8 cellular contexts compared by ENCODE assay signal in the genomic region with DNA sequence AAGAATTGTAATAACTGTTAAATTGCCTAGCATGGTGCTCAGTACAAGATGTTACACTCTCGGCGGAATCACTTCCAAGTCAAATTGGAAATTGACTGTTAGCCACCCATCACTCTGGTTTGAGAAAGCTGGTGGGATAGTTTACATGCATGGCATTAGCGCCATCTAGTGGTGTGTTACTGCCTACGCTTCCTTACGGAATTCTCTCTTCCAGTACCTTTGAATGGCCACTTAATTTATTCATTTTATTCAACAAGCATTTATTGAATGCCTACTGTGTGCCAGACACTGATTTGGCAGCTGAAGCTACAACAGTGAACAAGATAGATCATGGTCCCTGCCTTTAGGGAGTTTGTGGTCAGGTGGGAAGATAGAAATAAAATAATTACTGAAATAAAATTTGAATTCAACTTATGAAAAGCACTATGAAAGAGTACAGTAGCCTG. TPM values are rescaled to one million over a fixed set of nuclear protein-coding genes. Genes with fewer than 3 reads are reported as not detected.
DNase-seq lines count a peak whose midpoint lies in the region; ATAC-seq and TF ChIP-seq lines count a peak whose summit lies in the region.

No MANE protein-coding gene starts in this region.

- CTCF ChIA-PET in RWPE1 (lab: Yijun Ruan, JAX): interaction anchor here (0.6 to 2.3 kb wide), 14 partner anchors 8 to 235 kb away, joined by 3 to 13 read pairs (median 3); no protein-coding TSS in a partner anchor

- peak; percentile 67 for DNase-seq in GM10266 (ENCODE audit: extremely low spot score)
- DNase-seq in MV-4-11 (lab: John Stamatoyannopoulos, UW): peak; percentile 67
- peak; percentile 57 for DNase-seq in RWPE1 (ENCODE audit: low spot score)
- peak; percentile 15 to 45 for DNase-seq in activated T-helper 1 cell treated with anti-CD3 and anti-CD28 coated beads, Interleukin-2, amount 50 U/mL, for 16 hours (ENCODE audit: low read depth in 1 of 2, low spot score in 1 of 2)
- DNase-seq in foreskin fibroblast: peak; percentile 67 to 90
- peak; percentile 88 for DNase-seq in osteocyte (ENCODE audit: extremely low spot score, unreplicated experiment)
- peak in 1 of 2 donors; percentile 76 for DNase-seq in upper lobe of left lung

- no peak for TF ChIP-seq POLR2A in upper lobe of left lung (IDR thresholded peaks at IDR 0.05)

- H3K4me3 Mint-ChIP-seq in osteocyte (ENCODE audit: unreplicated experiment): no peak overlapping the region

- H3K27ac ChIP-seq in RWPE1 (no peak overlapping the region), upper lobe of left lung (no peak overlapping the region)

- H3K27ac Mint-ChIP-seq in osteocyte (ENCODE audit: unreplicated experiment): no peak overlapping the region

- H3K36me3 ChIP-seq in upper lobe of left lung: no peaks in the 10 kb centered on the region

- H3K36me3 Mint-ChIP-seq in osteocyte (ENCODE audit: unreplicated experiment): no peaks in the 10 kb centered on the region

- TF ChIP-seq CTCF in GM10266 (IDR thresholded peaks at IDR 0.05; ENCODE audit: control insufficient read depth, insufficient read depth, low read depth, missing control alignments) (peak; percentile 84), RWPE1 (conservative IDR thresholded peaks at IDR 0.05; ENCODE audit: low read depth) (peak; percentile 93), foreskin fibroblast (IDR thresholded peaks at IDR 0.05; ENCODE audit: low read depth, low read length) (peak; percentile 89), osteocyte (IDR thresholded peaks at IDR 0.05) (peak; percentile 94), upper lobe of left lung (IDR thresholded peaks at IDR 0.05) (peak; percentile 89 to 96 (median 94))

- peak; percentile 75 to 87 for ATAC-seq in upper lobe of left lung (ENCODE audit: low FRiP score in 2 of 2)
- ATAC-seq in HG03095 (IDR thresholded peaks at IDR 0.05; ENCODE audit: unreplicated experiment): no peak

- POLR2A ChIA-PET in RWPE1 (lab: Yijun Ruan, JAX; ENCODE audit: low non-redundant PET): no interaction called here

- peaks cover 12% of the 10 kb centered on the region for H3K4me1 Mint-ChIP-seq in osteocyte (ENCODE audit: unreplicated experiment)

- peaks cover 7 to 14% (median 11%) of the 10 kb centered on the region in 4 donors for H3K4me1 ChIP-seq in upper lobe of left lung

- H3K9me3 Mint-ChIP-seq in osteocyte (ENCODE audit: unreplicated experiment): no peaks in the 10 kb centered on the region

- 7 to 8% methylated on average over 5 of the region's 5 CpGs for WGBS in upper lobe of left lung, 2 donors

- no peaks in the 10 kb centered on the region for H3K9me3 ChIP-seq in upper lobe of left lung

- H3K4me3 ChIP-seq in foreskin fibroblast (ENCODE audit: low read depth in 1 of 2, low read length in 2 of 2) (no peak overlapping the region), upper lobe of left lung (no peak overlapping the region)

- H3K27me3 ChIP-seq in upper lobe of left lung: no peaks in the 10 kb centered on the region

- no peaks in the 10 kb centered on the region for H3K27me3 Mint-ChIP-seq in osteocyte (ENCODE audit: unreplicated experiment)

- no peak for TF ChIP-seq EP300 in upper lobe of left lung (IDR thresholded peaks at IDR 0.05)

RNA-seq across cellular contexts. Expression of a gene that starts 33.6 kb away (rescaled TPM):
- 16.4 and 19.9 TPM in 2 replicates for total RNA-seq in osteocyte
- 10 to 100 TPM in 4 of 6 donors, 1 to 10 TPM in 2; 8.2 to 30.8 (median 13.1) TPM for total RNA-seq in upper lobe of left lung

RNA-seq across cellular contexts. Expression of a gene that starts 33.7 kb away (rescaled TPM):
- total RNA-seq in osteocyte (21.6 and 23.6 TPM in 2 replicates), upper lobe of left lung (10 to 100 TPM in 4 of 6 donors, 1 to 10 TPM in 2; 1.6 to 23.2 (median 15.1) TPM)

RNA-seq across cellular contexts. Expression of a gene that starts 48.5 kb away (rescaled TPM):
- total RNA-seq in osteocyte: 23.4 and 24.1 TPM in 2 replicates
- 10 to 100 TPM; 18.8 to 41.2 (median 22.1) TPM for total RNA-seq in upper lobe of left lung
